In genomic region chr2:207165121-207166038, GRCh38 we compare ENCODE assay signal across 1 cellular context.
TF ChIP-seq lines count a peak whose summit lies in the region.

Gene KLF7 (minus strand): TSS chr2:207165948. CDS start chr2:207165568, 380 bp downstream.

TF ChIP-seq in SK-N-SH, 30 proteins besides CTCF, POLR2A, EP300 and RAD21 (continued from another document):
- TF ChIP-seq, protein P1, sequence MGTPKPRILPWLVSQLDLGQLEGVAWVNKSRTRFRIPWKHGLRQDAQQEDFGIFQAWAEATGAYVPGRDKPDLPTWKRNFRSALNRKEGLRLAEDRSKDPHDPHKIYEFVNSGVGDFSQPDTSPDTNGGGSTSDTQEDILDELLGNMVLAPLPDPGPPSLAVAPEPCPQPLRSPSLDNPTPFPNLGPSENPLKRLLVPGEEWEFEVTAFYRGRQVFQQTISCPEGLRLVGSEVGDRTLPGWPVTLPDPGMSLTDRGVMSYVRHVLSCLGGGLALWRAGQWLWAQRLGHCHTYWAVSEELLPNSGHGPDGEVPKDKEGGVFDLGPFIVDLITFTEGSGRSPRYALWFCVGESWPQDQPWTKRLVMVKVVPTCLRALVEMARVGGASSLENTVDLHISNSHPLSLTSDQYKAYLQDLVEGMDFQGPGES (IDR thresholded peaks at IDR 0.05; ENCODE audit: low read depth, low read length) = no peak
- TF ChIP-seq CHD2 (IDR thresholded peaks at IDR 0.05; ENCODE audit: low read length, partially characterized antibody) (peak; percentile 90), FOSL2 (IDR thresholded peaks at IDR 0.05; ENCODE audit: borderline replicate concordance, low read depth) (no peak), TCF12 (IDR thresholded peaks at IDR 0.05) (no peak), RXRA (IDR thresholded peaks at IDR 0.05; ENCODE audit: borderline replicate concordance, low read depth) (no peak), MXI1 (IDR thresholded peaks at IDR 0.05; ENCODE audit: low read depth, low read length) (peak; percentile 66)
- TF ChIP-seq, protein P2, sequence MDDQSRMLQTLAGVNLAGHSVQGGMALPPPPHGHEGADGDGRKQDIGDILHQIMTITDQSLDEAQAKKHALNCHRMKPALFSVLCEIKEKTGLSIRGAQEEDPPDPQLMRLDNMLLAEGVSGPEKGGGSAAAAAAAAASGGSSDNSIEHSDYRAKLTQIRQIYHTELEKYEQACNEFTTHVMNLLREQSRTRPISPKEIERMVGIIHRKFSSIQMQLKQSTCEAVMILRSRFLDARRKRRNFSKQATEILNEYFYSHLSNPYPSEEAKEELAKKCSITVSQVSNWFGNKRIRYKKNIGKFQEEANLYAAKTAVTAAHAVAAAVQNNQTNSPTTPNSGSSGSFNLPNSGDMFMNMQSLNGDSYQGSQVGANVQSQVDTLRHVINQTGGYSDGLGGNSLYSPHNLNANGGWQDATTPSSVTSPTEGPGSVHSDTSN (IDR thresholded peaks at IDR 0.05) = no peak
